9 cellular contexts compared by ENCODE assay signal in genomic region chr2:25276569-25277465, GRCh38.
DNase-seq lines count a peak whose midpoint lies in the region; ATAC-seq, FAIRE-seq and TF ChIP-seq lines count a peak whose summit lies in the region.
"Had no signal": no experiment of that assay in that cellular context is flagged by ENCODE, and none has a peak within 500 bp of the region (broad histone marks: within the 10 kb centered on the region; RNA-seq: fewer than 3 reads in every experiment).

No MANE protein-coding gene starts in this region.

- ATAC-seq in IMR-90 (ENCODE audit: low read depth): no peak
- ATAC-seq in pancreas: peak; percentile 52 to 69 (median 62)

- H3K27me3 ChIP-seq in IMR-90 (ENCODE audit: control insufficient read depth, insufficient read depth, low read length) (no peaks in the 10 kb centered on the region), pancreas (no peaks in the 10 kb centered on the region), tibial nerve (no peaks in the 10 kb centered on the region)

- no peak overlapping the region for H3K27ac ChIP-seq in IMR-90 (ENCODE audit: insufficient read depth, low read length)
- peak overlapping the region in 3 of 4 donors; percentile 16 to 61 (median 52) for H3K27ac ChIP-seq in pancreas
- peak overlapping the region; percentile 81 to 93 (median 85) for H3K27ac ChIP-seq in tibial nerve
- H3K27ac ChIP-seq: PC-9 had no signal

- no peaks in the 10 kb centered on the region for H3K79me1 ChIP-seq in IMR-90 (ENCODE audit: low read depth in 1 of 2, low read length in 2 of 2)

- H4K5ac ChIP-seq in IMR-90 (ENCODE audit: low read depth, low read length): no peak overlapping the region

- no peak overlapping the region for H3K4ac ChIP-seq in IMR-90 (ENCODE audit: low read depth, low read length)

- H3K4me1 ChIP-seq in IMR-90 (ENCODE audit: control insufficient read depth, insufficient read depth, low read length) (peaks cover 5% of the 10 kb centered on the region), pancreas (no peaks in the 10 kb centered on the region), tibial nerve (peaks cover 0 to 76% (median 35%) of the 10 kb centered on the region in 4 donors)

- H3K14ac ChIP-seq in IMR-90 (replicated peaks; ENCODE audit: low read depth, low read length): no peak overlapping the region

- TF ChIP-seq RAD21 in IMR-90 (IDR thresholded peaks at IDR 0.05; ENCODE audit: low read length): no peak

- no peak for TF ChIP-seq POLR2A in IMR-90 (IDR thresholded peaks at IDR 0.05; ENCODE audit: low read depth, low read length)
- no peak for TF ChIP-seq POLR2A in tibial nerve (IDR thresholded peaks at IDR 0.05)

- in situ Hi-C loops in IMR-90 (cut with MboI; ENCODE audit: low sequenced_read_pairs): no loop called here

- no peak overlapping the region for H4K91ac ChIP-seq in IMR-90 (ENCODE audit: insufficient read depth, low read depth, low read length)

- no peak overlapping the region for H3K23ac ChIP-seq in IMR-90 (ENCODE audit: low read depth, low read length)

- no peak overlapping the region for H3K9ac ChIP-seq in IMR-90 (ENCODE audit: low read depth, low read length)

- 64% methylated on average over 15 of the region's 60 CpGs; no CpG with 5 or more reads in 1 of the 2 experiments for WGBS in IMR-90 (ENCODE audit: extremely low coverage in 2 of 2, insufficient read length in 1 of 2), 2 experiments
- 50 to 56% methylated on average over 54 to 60 of the region's 60 CpGs for WGBS in pancreas, 2 donors
- 26 to 31% methylated on average over 26 to 60 of the region's 60 CpGs for WGBS in tibial nerve, 2 donors

- H3K9me3 ChIP-seq in IMR-90 (ENCODE audit: control insufficient read depth, insufficient read depth, low read length): no peaks in the 10 kb centered on the region
- no peaks in the 10 kb centered on the region for H3K9me3 ChIP-seq in pancreas
- H3K9me3 ChIP-seq in tibial nerve: no peaks in the 10 kb centered on the region

- H2AK5ac ChIP-seq in IMR-90 (ENCODE audit: low read depth, low read length): no peak overlapping the region

- no peak overlapping the region for H3K4me2 ChIP-seq in IMR-90 (ENCODE audit: low read depth, low read length)
- H3K4me2 ChIP-seq: PC-9 had no signal

- no peak overlapping the region for H2BK15ac ChIP-seq in IMR-90 (ENCODE audit: low read depth, low read length)

- H2BK120ac ChIP-seq in IMR-90 (ENCODE audit: low read depth, low read length): no peak overlapping the region

- H3K18ac ChIP-seq in IMR-90 (ENCODE audit: low read depth, low read length): no peak overlapping the region

- H3K9me1 ChIP-seq in IMR-90 (ENCODE audit: insufficient read depth, low read length): 0 out of 2 replicates have a peak, but pooled peaks cover 4% of the 10 kb centered on the region

- BruUV-seq in IMR-90 (replicated peaks; lab: Mats Ljungman, UMichigan): no TSS peak

- H4K20me1 ChIP-seq in IMR-90 (ENCODE audit: insufficient read depth, low read length): no peaks in the 10 kb centered on the region

- H3K56ac ChIP-seq in IMR-90 (ENCODE audit: extremely low read depth, insufficient read depth, low read length): no peak overlapping the region

- POLR2A ChIA-PET in IMR-90 (lab: Charles Lee; ENCODE audit: unreplicated experiment): no interaction called here

- DNase-seq in IMR-90 (no peak), activated gamma-delta T cell treated with Interleukin-2 at 50 U/mL for 16 hours (peak; percentile 76), germinal center (ENCODE audit: low spot score) (peak; percentile 85), pancreas (peak in 5 of 6 donors; percentile 38 to 80 (median 57)), tibial nerve (ENCODE audit: low spot score in 2 of 2) (peak in 1 of 2 donors; percentile 43), DMS79 (lab: John Stamatoyannopoulos, UW) (no peak), HPDE6-E6E7 (ENCODE audit: extremely low spot score) (no peak)

- peak overlapping the region; percentile 24 for H2AK9ac ChIP-seq in IMR-90 (replicated peaks; ENCODE audit: low read depth, low read length, poor library complexity)

- FAIRE-seq in pancreas (lab: Jason Lieb, UNC): no peak

- H3K4me3 ChIP-seq in GM12875 (ENCODE audit: low read depth, low read length): no peak overlapping the region
- no peak overlapping the region for H3K4me3 ChIP-seq in IMR-90 (ENCODE audit: insufficient read depth, low read depth, low read length)
- H3K4me3 ChIP-seq in pancreas: peak overlapping the region in 3 of 4 donors; percentile 5 to 35 (median 28)
- H3K4me3 ChIP-seq in tibial nerve: peak overlapping the region; percentile 35 to 55 (median 44)
- H3K4me3 ChIP-seq: PC-9 had no signal

- dilution Hi-C loops in IMR-90 (cut with HindIII; ENCODE audit: low sequenced_read_pairs, unreplicated experiment): no loop called here

- TF ChIP-seq EP300 in tibial nerve (IDR thresholded peaks at IDR 0.05): no peak

- CTCF ChIA-PET in IMR-90 (lab: Yijun Ruan, JAX): interaction anchor here (0.6 kb wide), 1 partner anchor 388 kb away, joined by 3 read pairs; no protein-coding TSS in a partner anchor

- H2BK5ac ChIP-seq in IMR-90 (ENCODE audit: low read depth, low read length, poor library complexity, severe bottlenecking): no peak overlapping the region

- intact Hi-C loops in IMR-90 (cut with micrococcal nuclease): no loop called here
- intact Hi-C loops in pancreas (cut with DNase I): no loop called here

- H3K36me3 ChIP-seq in IMR-90 (ENCODE audit: control insufficient read depth, insufficient read depth, low read length) (peaks cover 23% of the 10 kb centered on the region), pancreas (peaks cover 0 to 6% (median 0%) of the 10 kb centered on the region in 3 donors), tibial nerve (peaks cover 0 to 23% (median 0%) of the 10 kb centered on the region in 3 donors)

- H2BK20ac ChIP-seq in IMR-90 (ENCODE audit: low read depth, low read length): no peak overlapping the region

- peak; percentile 97 for TF ChIP-seq CTCF in GM12875 (IDR thresholded peaks at IDR 0.05; ENCODE audit: borderline replicate concordance, insufficient read depth, low read depth, low read length)
- 0 out of 2 replicates have a peak, but pooled peaks have one; percentile 11 for TF ChIP-seq CTCF in IMR-90 (conservative IDR thresholded peaks at IDR 0.05; ENCODE audit: low read depth, low read length)
- peak; percentile 25 to 59 (median 48) for TF ChIP-seq CTCF in pancreas (IDR thresholded peaks at IDR 0.05)
- TF ChIP-seq CTCF in tibial nerve (IDR thresholded peaks at IDR 0.05): peak; percentile 85 to 92 (median 87)

- no peak overlapping the region for H4K8ac ChIP-seq in IMR-90 (ENCODE audit: low read depth in 2 of 2, low read length in 2 of 2)

- peak overlapping the region; percentile 54 for H2AFZ ChIP-seq in IMR-90 (replicated peaks; ENCODE audit: low read length, poor library complexity)
- H2AFZ ChIP-seq: PC-9 had no signal

TF ChIP-seq in IMR-90, 13 proteins besides CTCF, POLR2A, EP300 and RAD21:
- no peak for TF ChIP-seq MXI1 (IDR thresholded peaks at IDR 0.05; ENCODE audit: borderline replicate concordance, low read depth, low read length)
- TF ChIP-seq CHD1 (IDR thresholded peaks at IDR 0.05; ENCODE audit: low read depth, low read length): no peak
- TF ChIP-seq BHLHE40 (IDR thresholded peaks at IDR 0.05; ENCODE audit: low read depth, low read length): no peak
- TF ChIP-seq CEBPB (IDR thresholded peaks at IDR 0.05; ENCODE audit: low read depth, low read length): no peak
- no peak for TF ChIP-seq RCOR1 (IDR thresholded peaks at IDR 0.05; ENCODE audit: insufficient replicate concordance, low read length)
- TF ChIP-seq FOS (IDR thresholded peaks at IDR 0.05; ENCODE audit: low read depth, low read length): no peak
- TF ChIP-seq NFE2L2 (IDR thresholded peaks at IDR 0.05; ENCODE audit: low read depth, low read length): no peak
- no peak for TF ChIP-seq MAFK (IDR thresholded peaks at IDR 0.05; ENCODE audit: low read depth, low read length)
- TF ChIP-seq MAZ (IDR thresholded peaks at IDR 0.05; ENCODE audit: borderline replicate concordance, low read depth, low read length): no peak

Comparison
In these comparisons a context has a peak if more than half of its experiments do, and no peak if none do; other contexts are left out.
1. H3K4me3 ChIP-seq: peak in pancreas (3 of 4) and tibial nerve (4 of 4); none in GM12875 (single experiment) and IMR-90 (single experiment).
2. CTCF ChIP-seq: peak in every context shown above with its lines; median percentile 97 in GM12875; 87 in tibial nerve; 48 in pancreas; 11 in IMR-90.
3. DNase-seq: peak in activated gamma-delta T cell treated with Interleukin-2 at 50 U/mL for 16 hours (single experiment), germinal center (single experiment) and pancreas (5 of 6); none in IMR-90 (single experiment), DMS79 (single experiment) and HPDE6-E6E7 (single experiment).